Comparison of ENCODE assay signal across 14 cellular contexts in genomic region chr7:6175642-6176041, GRCh38.
DNase-seq lines count a peak whose midpoint lies in the region; ATAC-seq and TF ChIP-seq lines count a peak whose summit lies in the region.
"Had no signal": no experiment of that assay in that cellular context is flagged by ENCODE, and none has a peak within 500 bp of the region (broad histone marks: within the 10 kb centered on the region; RNA-seq: fewer than 3 reads in every experiment).

No MANE protein-coding gene starts in this region.

- DNase-seq in AG10803 (ENCODE audit: low read depth) (peak; percentile 77), Kasumi-1 (lab: John Stamatoyannopoulos, UW) (peak; percentile 2 to 11), astrocyte of the cerebellum (ENCODE audit: low read depth) (peak; percentile 6), medulla oblongata (ENCODE audit: extremely low spot score) (peak; percentile 55), NCI-H1436 treated with DMSO at 0.1 percent for 48 hours (lab: John Stamatoyannopoulos, UW) (no peak)
- no peak for DNase-seq in activated T-cell treated with anti-CD3 and anti-CD28 coated beads, Interleukin-2, amount 50 U/mL, for 1 hour
- no peak for DNase-seq in activated CD4-positive, alpha-beta T cell treated with anti-CD3 and anti-CD28 coated beads, Interleukin-2, amount 50 U/mL, for 48 hours
- DNase-seq: activated CD4-positive, alpha-beta T cell treated with anti-CD3 and anti-CD28 coated beads, Interleukin-2, amount 10 ng/mL, durations not matched to agents 24 days and 14 days; activated naive CD4-positive, alpha-beta T cell treated with Interleukin-2 at 50 U/mL for 16 hours; CD4-positive, alpha-beta T cell; NCI-H1105; NCI-H69; testis had no signal

- H3K4me3 ChIP-seq in AG10803 (ENCODE audit: low read length) (no peak overlapping the region), astrocyte of the cerebellum (ENCODE audit: low read depth, low read length) (no peak overlapping the region)
- H3K4me3 ChIP-seq: testis had no signal

- no peak for TF ChIP-seq CTCF in AG10803 (conservative IDR thresholded peaks at IDR 0.05; ENCODE audit: low read length)
- TF ChIP-seq CTCF in astrocyte of the cerebellum (IDR thresholded peaks at IDR 0.05; ENCODE audit: low read depth, low read length, missing control alignments) = no peak

- in situ Hi-C loops in astrocyte of the cerebellum (cut with HindIII; ENCODE audit: low sequenced_read_pairs) = no loop called here

- ATAC-seq in HG02610 (IDR thresholded peaks at IDR 0.05; ENCODE audit: unreplicated experiment) = no peak

Comparison
In these comparisons a context has a peak if more than half of its experiments do, and no peak if none do; other contexts are left out.
1. DNase-seq: peak in AG10803 (single experiment), Kasumi-1 (2 of 2), astrocyte of the cerebellum (single experiment) and medulla oblongata (single experiment); none in NCI-H1436 treated with DMSO at 0.1 percent for 48 hours (single experiment), activated T-cell treated with anti-CD3 and anti-CD28 coated beads, Interleukin-2, amount 50 U/mL, for 1 hour (single experiment) and activated CD4-positive, alpha-beta T cell treated with anti-CD3 and anti-CD28 coated beads, Interleukin-2, amount 50 U/mL, for 48 hours (0 of 2).